In the genomic region with DNA sequence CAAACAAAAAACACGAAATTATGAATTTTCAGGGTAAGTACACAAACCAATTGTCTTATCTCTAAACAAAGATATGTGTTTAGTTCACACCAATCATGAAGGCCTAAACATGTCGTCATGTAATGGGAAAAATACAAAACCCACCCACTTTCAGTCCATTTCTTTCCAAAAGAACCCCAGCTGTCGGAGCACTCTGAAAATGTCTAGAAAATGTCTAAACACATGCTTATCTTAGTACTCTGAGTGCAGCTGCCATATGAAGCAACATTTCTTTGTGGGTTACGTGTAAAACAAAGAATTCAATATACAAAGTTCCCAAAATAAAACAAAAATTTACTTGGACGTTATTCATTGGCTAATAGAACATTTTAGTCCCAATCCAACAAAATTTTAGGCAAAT, we compare ENCODE assay signal across 18 cellular contexts.
"Had no signal": no experiment of that assay in that cellular context is flagged by ENCODE, and none has a peak within 500 bp of the region (broad histone marks: within the 10 kb centered on the region; RNA-seq: fewer than 3 reads in every experiment).

No MANE protein-coding gene starts in this region.

- H3K9me3 ChIP-seq: mucosa of descending colon, prostate gland, upper lobe of right lung had no signal

- H3K4me1 ChIP-seq: prostate gland had no signal

- ATAC-seq: mucosa of descending colon; naive thymus-derived CD8-positive, alpha-beta T cell; sciatic nerve; upper lobe of right lung had no signal

- H3K4me3 ChIP-seq: mucosa of descending colon, prostate gland, upper lobe of right lung had no signal

- H3K27me3 ChIP-seq: upper lobe of right lung had no signal

- H3K27ac ChIP-seq: epithelial cell of prostate, prostate gland, upper lobe of right lung had no signal

- DNase-seq: activated CD4-positive, alpha-beta T cell treated with anti-CD3 and anti-CD28 coated beads, Interleukin-2, amount 50 U/mL, for 1 hour; activated naive CD4-positive, alpha-beta T cell; activated T-cell treated with anti-CD3 and anti-CD28 coated beads, Interleukin-2, amount 50 U/mL, for 1 hour; central memory CD4-positive, alpha-beta T cell; effector memory CD4-positive, alpha-beta T cell; glutamatergic neuron; immature natural killer cell; left cardiac atrium; mucosa of descending colon; naive thymus-derived CD8-positive, alpha-beta T cell; occipital lobe; stimulated activated CD4-positive, alpha-beta T cell treated with anti-CD3 and anti-CD28 coated beads, Interleukin-4, amount 100 ng/mL, for 1 hour; stimulated activated CD8-positive, alpha-beta memory T cell treated with anti-CD3 and anti-CD28 coated beads, Interleukin-4, amount 100 ng/mL, for 48 hours; T-helper 2 cell; upper lobe of right lung had no signal

- H3K36me3 ChIP-seq: prostate gland had no signal
